9 cellular contexts compared by ENCODE assay signal in the genomic region with DNA sequence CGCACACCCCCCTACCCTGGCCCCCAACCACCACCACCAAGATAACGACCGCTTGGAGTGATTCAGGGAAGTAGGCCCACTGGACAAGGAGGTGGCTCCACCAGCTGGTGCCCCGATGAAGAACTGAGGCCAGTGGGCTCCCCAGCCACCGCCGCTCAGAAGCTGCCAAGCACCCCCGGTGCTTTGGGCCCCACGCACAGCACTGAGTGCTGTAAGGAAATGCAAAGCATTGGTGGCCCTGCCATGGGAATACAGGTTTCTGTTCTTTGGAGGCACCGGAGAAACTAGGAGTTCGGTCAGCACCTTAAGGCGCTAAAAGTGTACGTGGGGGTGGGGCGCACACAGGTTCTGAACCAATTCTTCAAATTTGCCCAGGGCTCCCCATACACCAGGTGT. TPM values are rescaled to one million over a fixed set of nuclear protein-coding genes. Genes with fewer than 3 reads are reported as not detected.
DNase-seq lines count a peak whose midpoint lies in the region; ATAC-seq and TF ChIP-seq lines count a peak whose summit lies in the region.
"Had no signal": no experiment of that assay in that cellular context is flagged by ENCODE, and none has a peak within 500 bp of the region (broad histone marks: within the 10 kb centered on the region; RNA-seq: fewer than 3 reads in every experiment).

No MANE protein-coding gene starts in this region.

- H3K36me3 Mint-ChIP-seq in HFFc6 (ENCODE audit: low read depth): peaks cover 11% of the 10 kb centered on the region
- no peaks in the 10 kb centered on the region for H3K36me3 Mint-ChIP-seq in activated T-helper 17 cell treated with anti-CD3 and anti-CD28 coated beads, Interleukin-2, amount 50 U/mL, for 72 hours (ENCODE audit: low read depth)

- H3K4me1 ChIP-seq in right cardiac atrium (ENCODE audit: control insufficient read depth, insufficient read depth, low read length): peaks cover 3% of the 10 kb centered on the region

- H3K9me3 ChIP-seq in right cardiac atrium (ENCODE audit: control insufficient read depth, low read length): no peaks in the 10 kb centered on the region

- no peak overlapping the region for H3K27ac ChIP-seq in right cardiac atrium (ENCODE audit: low read length)
- H3K27ac ChIP-seq: HL-60 had no signal

- H3K4me1 Mint-ChIP-seq in HFFc6 (ENCODE audit: low read depth): peaks cover 54% of the 10 kb centered on the region
- peaks cover 10% of the 10 kb centered on the region for H3K4me1 Mint-ChIP-seq in activated T-helper 17 cell treated with anti-CD3 and anti-CD28 coated beads, Interleukin-2, amount 50 U/mL, for 72 hours

- H3K27ac Mint-ChIP-seq in HFFc6: peak overlapping the region; percentile 60
- H3K27ac Mint-ChIP-seq in activated T-helper 17 cell treated with anti-CD3 and anti-CD28 coated beads, Interleukin-2, amount 50 U/mL, for 72 hours: no peak overlapping the region

- ATAC-seq in activated T-helper 17 cell treated with anti-CD3 and anti-CD28 coated beads, Interleukin-2, amount 50 U/mL, for 72 hours (replicated peaks): no peak
- peak; percentile 8 to 33 for ATAC-seq in right cardiac atrium
- no peak for ATAC-seq in HG03439 (IDR thresholded peaks at IDR 0.05; ENCODE audit: unreplicated experiment)
- ATAC-seq in HG03196 (IDR thresholded peaks at IDR 0.05; ENCODE audit: unreplicated experiment): no peak

- H3K27me3 ChIP-seq in right cardiac atrium (ENCODE audit: control insufficient read depth, insufficient read depth): no peaks in the 10 kb centered on the region

- peaks cover 5% of the 10 kb centered on the region; the same call in 1 of the 2 replicates for H3K27me3 Mint-ChIP-seq in HFFc6 (ENCODE audit: insufficient read depth)
- H3K27me3 Mint-ChIP-seq in activated T-helper 17 cell treated with anti-CD3 and anti-CD28 coated beads, Interleukin-2, amount 50 U/mL, for 72 hours: peaks cover 39% of the 10 kb centered on the region

- peak overlapping the region; percentile 87 for H3K4me3 ChIP-seq in right cardiac atrium (ENCODE audit: low read length)
- peak overlapping the region; percentile 67 for H3K4me3 ChIP-seq in skeletal muscle cell (ENCODE audit: low read depth, low read length)

- H3K4me3 Mint-ChIP-seq in HFFc6: peak overlapping the region; percentile 73
- peak overlapping the region; percentile 51 for H3K4me3 Mint-ChIP-seq in activated T-helper 17 cell treated with anti-CD3 and anti-CD28 coated beads, Interleukin-2, amount 50 U/mL, for 72 hours

- no peaks in the 10 kb centered on the region for H3K9me3 Mint-ChIP-seq in HFFc6
- H3K9me3 Mint-ChIP-seq in activated T-helper 17 cell treated with anti-CD3 and anti-CD28 coated beads, Interleukin-2, amount 50 U/mL, for 72 hours: no peaks in the 10 kb centered on the region

- intact Hi-C loops in right cardiac atrium (cut with DNase I): loop anchor here (5.0 to 10.0 kb wide), 4 partner anchors 125 to 342 kb away; partner anchors contain the start of gene ME3 (in 2 of the 4)

- 0 out of 2 replicates have a peak, but pooled peaks have one; percentile 14 for TF ChIP-seq CTCF in HFFc6 (IDR thresholded peaks at IDR 0.05)

- DNase-seq in HFFc6 (no peak), right cardiac atrium (peak in 2 of 3 donors; percentile 36 to 60), skeletal muscle cell (ENCODE audit: low read depth) (no peak), DMS114 treated with DMSO at 0.1 percent for 48 hours (lab: John Stamatoyannopoulos, UW; ENCODE audit: unreplicated experiment) (no peak), KG1 (lab: John Stamatoyannopoulos, UW) (no peak)

- 49% methylated on average over 13 of the region's 13 CpGs for WGBS in right cardiac atrium

RNA-seq across cellular contexts. Expression of gene PRSS23, which starts 0.7 kb away (rescaled TPM):
- 100 to 1,000 TPM; 192 to 356 (median 243) TPM for total RNA-seq in HFFc6 (2021; fragmentation: NEBNext Ultra II Directional; extraction: Animal tissue kit (Norgen Biotek cat#: 25700))
- under 1 TPM; 0.16 to 0.91 TPM for total RNA-seq in activated T-helper 17 cell treated with anti-CD3 and anti-CD28 coated beads, Interleukin-2, amount 50 U/mL, for 72 hours
- 10 to 100 TPM; 14.5 to 79.9 (median 28.5) TPM for total RNA-seq in right cardiac atrium
- polyA plus RNA-seq in right cardiac atrium: 19.7 TPM

Comparison
In these comparisons a context has a peak if more than half of its experiments do, and no peak if none do; other contexts are left out.
1. DNase-seq: peak in right cardiac atrium (2 of 3); none in HFFc6 (single experiment), skeletal muscle cell (single experiment), DMS114 treated with DMSO at 0.1 percent for 48 hours (single experiment) and KG1 (single experiment).
2. ATAC-seq: peak in right cardiac atrium (2 of 2); none in activated T-helper 17 cell treated with anti-CD3 and anti-CD28 coated beads, Interleukin-2, amount 50 U/mL, for 72 hours (single experiment), HG03439 (single experiment) and HG03196 (single experiment).
3. RNA of gene PRSS23, which starts 0.7 kb away (total RNA-seq): 192 to 356 TPM in HFFc6 and 14.5 to 79.9 TPM in right cardiac atrium; 0.16 to 0.91 TPM in activated T-helper 17 cell treated with anti-CD3 and anti-CD28 coated beads, Interleukin-2, amount 50 U/mL, for 72 hours; every median in the first group is over 4 times any median in the second.